Comparison of ENCODE assay signal across 1 cellular context in the genomic region with DNA sequence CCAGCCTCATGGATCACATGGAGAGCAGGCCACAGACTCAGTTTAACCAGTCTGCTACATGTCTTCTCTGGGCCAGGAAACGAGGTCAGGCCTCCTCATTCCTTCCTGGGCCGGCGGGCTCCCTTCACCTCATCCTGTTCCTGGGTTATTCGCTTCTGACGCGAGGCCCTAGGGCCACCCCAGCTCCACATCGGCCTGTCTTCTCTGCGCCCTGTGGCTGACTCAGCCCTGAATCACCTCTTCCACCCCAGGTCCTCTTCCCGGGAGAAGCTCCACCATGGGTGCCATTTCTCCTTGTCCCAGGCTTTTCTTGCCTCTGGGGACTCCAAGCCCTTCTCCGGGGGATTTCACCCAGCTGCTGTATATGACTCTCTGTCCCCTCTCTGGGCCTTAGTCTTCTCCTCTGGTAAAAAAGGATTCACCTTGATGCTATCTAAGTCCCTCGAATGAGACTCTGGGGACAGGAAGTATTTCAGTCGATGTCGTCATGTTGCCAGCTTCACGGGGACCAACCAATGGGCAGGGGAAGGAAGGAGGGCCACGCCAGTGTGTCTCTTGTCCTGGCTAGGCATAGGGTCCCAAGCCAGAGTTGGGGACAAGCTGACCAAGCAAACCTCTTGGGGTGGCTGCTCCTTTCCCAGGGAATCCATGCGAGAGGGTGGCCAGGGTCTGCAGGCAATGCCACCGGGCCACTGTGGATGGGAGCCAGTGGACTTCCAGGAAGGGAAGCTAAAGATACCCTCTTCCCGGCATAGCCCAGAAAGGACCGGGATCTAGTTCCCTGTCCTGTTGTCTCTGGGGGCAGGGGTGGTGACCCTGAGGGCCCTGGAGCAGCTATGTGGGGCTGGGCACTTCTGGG.
TF ChIP-seq lines count a peak whose summit lies in the region.

No MANE protein-coding gene starts in this region.

TF ChIP-seq in K562, 482 proteins besides CTCF, POLR2A, EP300 and RAD21 (continued from another document and continues in another):
- TF ChIP-seq, protein P1, sequence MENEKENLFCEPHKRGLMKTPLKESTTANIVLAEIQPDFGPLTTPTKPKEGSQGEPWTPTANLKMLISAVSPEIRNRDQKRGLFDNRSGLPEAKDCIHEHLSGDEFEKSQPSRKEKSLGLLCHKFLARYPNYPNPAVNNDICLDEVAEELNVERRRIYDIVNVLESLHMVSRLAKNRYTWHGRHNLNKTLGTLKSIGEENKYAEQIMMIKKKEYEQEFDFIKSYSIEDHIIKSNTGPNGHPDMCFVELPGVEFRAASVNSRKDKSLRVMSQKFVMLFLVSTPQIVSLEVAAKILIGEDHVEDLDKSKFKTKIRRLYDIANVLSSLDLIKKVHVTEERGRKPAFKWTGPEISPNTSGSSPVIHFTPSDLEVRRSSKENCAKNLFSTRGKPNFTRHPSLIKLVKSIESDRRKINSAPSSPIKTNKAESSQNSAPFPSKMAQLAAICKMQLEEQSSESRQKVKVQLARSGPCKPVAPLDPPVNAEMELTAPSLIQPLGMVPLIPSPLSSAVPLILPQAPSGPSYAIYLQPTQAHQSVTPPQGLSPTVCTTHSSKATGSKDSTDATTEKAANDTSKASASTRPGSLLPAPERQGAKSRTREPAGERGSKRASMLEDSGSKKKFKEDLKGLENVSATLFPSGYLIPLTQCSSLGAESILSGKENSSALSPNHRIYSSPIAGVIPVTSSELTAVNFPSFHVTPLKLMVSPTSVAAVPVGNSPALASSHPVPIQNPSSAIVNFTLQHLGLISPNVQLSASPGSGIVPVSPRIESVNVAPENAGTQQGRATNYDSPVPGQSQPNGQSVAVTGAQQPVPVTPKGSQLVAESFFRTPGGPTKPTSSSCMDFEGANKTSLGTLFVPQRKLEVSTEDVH (IDR thresholded peaks at IDR 0.05; ENCODE audit: low read depth, partially characterized antibody): no peak
- TF ChIP-seq NFXL1 (CRISPR knock-in tag; IDR thresholded peaks at IDR 0.05) (peak; percentile 62; the same call in 1 of the 2 replicates), GABPA (tag; conservative IDR thresholded peaks at IDR 0.05; ENCODE audit: low read depth) (peak; percentile 59), NR1H2 (CRISPR knock-in tag; IDR thresholded peaks at IDR 0.05) (no peak), ZNF41 (CRISPR knock-in tag; conservative IDR thresholded peaks at IDR 0.05) (peak; percentile 64; the same call in 1 of the 2 replicates), SMARCE1 (IDR thresholded peaks at IDR 0.05) (no peak), TCF7L2 (IDR thresholded peaks at IDR 0.05; ENCODE audit: low read depth, low read length) (no peak), SUPT5H (IDR thresholded peaks at IDR 0.05) (no peak), SMAD3 (CRISPR knock-in tag; conservative IDR thresholded peaks at IDR 0.05) (0 out of 2 replicates have a peak, but pooled peaks have one; percentile 74), BCOR (IDR thresholded peaks at IDR 0.05) (no peak), HDAC8 (tag; IDR thresholded peaks at IDR 0.05) (peak; percentile 84; the same call in 1 of the 2 replicates), SIN3A (IDR thresholded peaks at IDR 0.05; ENCODE audit: borderline replicate concordance in 2 of 2, control insufficient read depth in 1 of 2, low read depth in 2 of 2, low read length in 2 of 2) (no peak), ILK (tag; IDR thresholded peaks at IDR 0.05; ENCODE audit: borderline replicate concordance, low read depth) (no peak), LEF1 (IDR thresholded peaks at IDR 0.05) (no peak), TAL1 (IDR thresholded peaks at IDR 0.05) (no peak), TRIM24 (IDR thresholded peaks at IDR 0.05) (peak; percentile 22 to 64; a peak in 1 of 4 replicates), EGR1 (conservative IDR thresholded peaks at IDR 0.05) (no peak), FUS (optimal IDR thresholded peaks at IDR 0.05; ENCODE audit: low read depth, low read length) (no peak), ZBTB17 (CRISPR knock-in tag; IDR thresholded peaks at IDR 0.05) (peak; percentile 80), TAF15 (IDR thresholded peaks at IDR 0.05; ENCODE audit: low read depth, low read length) (no peak), TBL1XR1 (IDR thresholded peaks at IDR 0.05; ENCODE audit: low read length in 2 of 2) (no peak), HMG20A (CRISPR knock-in tag; conservative IDR thresholded peaks at IDR 0.05) (no peak), PHF8 (IDR thresholded peaks at IDR 0.05; ENCODE audit: borderline replicate concordance, low read length) (no peak), ZNF76 (CRISPR knock-in tag; IDR thresholded peaks at IDR 0.05; ENCODE audit: borderline replicate concordance) (peak; percentile 68; the same call in 1 of the 2 replicates), ZNF77 (CRISPR knock-in tag; IDR thresholded peaks at IDR 0.05) (no peak), MCM3 (IDR thresholded peaks at IDR 0.05) (no peak), PHF20 (IDR thresholded peaks at IDR 0.05; ENCODE audit: partially characterized antibody) (no peak), PHTF2 (CRISPR knock-in tag; IDR thresholded peaks at IDR 0.05) (no peak), DDX20 (tag; IDR thresholded peaks at IDR 0.05; ENCODE audit: low read depth) (0 out of 2 replicates have a peak, but pooled peaks have one; percentile 11), ERF (CRISPR knock-in tag; IDR thresholded peaks at IDR 0.05) (no peak), HDAC1 (IDR thresholded peaks at IDR 0.05) (no peak), ZSCAN32 (CRISPR knock-in tag; IDR thresholded peaks at IDR 0.05) (peak; percentile 83), ADNP (tag; IDR thresholded peaks at IDR 0.05) (no peak), ZNF311 (CRISPR knock-in tag; IDR thresholded peaks at IDR 0.05) (peak; percentile 74)
- TF ChIP-seq, protein P2, sequence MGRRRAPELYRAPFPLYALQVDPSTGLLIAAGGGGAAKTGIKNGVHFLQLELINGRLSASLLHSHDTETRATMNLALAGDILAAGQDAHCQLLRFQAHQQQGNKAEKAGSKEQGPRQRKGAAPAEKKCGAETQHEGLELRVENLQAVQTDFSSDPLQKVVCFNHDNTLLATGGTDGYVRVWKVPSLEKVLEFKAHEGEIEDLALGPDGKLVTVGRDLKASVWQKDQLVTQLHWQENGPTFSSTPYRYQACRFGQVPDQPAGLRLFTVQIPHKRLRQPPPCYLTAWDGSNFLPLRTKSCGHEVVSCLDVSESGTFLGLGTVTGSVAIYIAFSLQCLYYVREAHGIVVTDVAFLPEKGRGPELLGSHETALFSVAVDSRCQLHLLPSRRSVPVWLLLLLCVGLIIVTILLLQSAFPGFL (CRISPR knock-in tag; IDR thresholded peaks at IDR 0.05): no peak
- TF ChIP-seq, protein P3, sequence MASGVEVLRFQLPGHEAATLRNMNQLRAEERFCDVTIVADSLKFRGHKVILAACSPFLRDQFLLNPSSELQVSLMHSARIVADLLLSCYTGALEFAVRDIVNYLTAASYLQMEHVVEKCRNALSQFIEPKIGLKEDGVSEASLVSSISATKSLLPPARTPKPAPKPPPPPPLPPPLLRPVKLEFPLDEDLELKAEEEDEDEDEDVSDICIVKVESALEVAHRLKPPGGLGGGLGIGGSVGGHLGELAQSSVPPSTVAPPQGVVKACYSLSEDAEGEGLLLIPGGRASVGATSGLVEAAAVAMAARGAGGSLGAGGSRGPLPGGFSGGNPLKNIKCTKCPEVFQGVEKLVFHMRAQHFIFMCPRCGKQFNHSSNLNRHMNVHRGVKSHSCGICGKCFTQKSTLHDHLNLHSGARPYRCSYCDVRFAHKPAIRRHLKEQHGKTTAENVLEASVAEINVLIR (CRISPR knock-in tag; IDR thresholded peaks at IDR 0.05): 0 out of 2 replicates have a peak, but pooled peaks have one; percentile 15
- TF ChIP-seq, protein P4, sequence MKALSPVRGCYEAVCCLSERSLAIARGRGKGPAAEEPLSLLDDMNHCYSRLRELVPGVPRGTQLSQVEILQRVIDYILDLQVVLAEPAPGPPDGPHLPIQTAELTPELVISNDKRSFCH (CRISPR knock-in tag; IDR thresholded peaks at IDR 0.05): no peak
- TF ChIP-seq, protein P4 (tag; IDR thresholded peaks at IDR 0.05): no peak
- TF ChIP-seq, protein P5, sequence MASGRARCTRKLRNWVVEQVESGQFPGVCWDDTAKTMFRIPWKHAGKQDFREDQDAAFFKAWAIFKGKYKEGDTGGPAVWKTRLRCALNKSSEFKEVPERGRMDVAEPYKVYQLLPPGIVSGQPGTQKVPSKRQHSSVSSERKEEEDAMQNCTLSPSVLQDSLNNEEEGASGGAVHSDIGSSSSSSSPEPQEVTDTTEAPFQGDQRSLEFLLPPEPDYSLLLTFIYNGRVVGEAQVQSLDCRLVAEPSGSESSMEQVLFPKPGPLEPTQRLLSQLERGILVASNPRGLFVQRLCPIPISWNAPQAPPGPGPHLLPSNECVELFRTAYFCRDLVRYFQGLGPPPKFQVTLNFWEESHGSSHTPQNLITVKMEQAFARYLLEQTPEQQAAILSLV (tag; IDR thresholded peaks at IDR 0.05): no peak
- TF ChIP-seq, protein P6, sequence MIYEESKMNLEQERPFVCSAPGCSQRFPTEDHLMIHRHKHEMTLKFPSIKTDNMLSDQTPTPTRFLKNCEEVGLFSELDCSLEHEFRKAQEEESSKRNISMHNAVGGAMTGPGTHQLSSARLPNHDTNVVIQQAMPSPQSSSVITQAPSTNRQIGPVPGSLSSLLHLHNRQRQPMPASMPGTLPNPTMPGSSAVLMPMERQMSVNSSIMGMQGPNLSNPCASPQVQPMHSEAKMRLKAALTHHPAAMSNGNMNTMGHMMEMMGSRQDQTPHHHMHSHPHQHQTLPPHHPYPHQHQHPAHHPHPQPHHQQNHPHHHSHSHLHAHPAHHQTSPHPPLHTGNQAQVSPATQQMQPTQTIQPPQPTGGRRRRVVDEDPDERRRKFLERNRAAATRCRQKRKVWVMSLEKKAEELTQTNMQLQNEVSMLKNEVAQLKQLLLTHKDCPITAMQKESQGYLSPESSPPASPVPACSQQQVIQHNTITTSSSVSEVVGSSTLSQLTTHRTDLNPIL (CRISPR knock-in tag; IDR thresholded peaks at IDR 0.05): no peak
- TF ChIP-seq, protein P7, sequence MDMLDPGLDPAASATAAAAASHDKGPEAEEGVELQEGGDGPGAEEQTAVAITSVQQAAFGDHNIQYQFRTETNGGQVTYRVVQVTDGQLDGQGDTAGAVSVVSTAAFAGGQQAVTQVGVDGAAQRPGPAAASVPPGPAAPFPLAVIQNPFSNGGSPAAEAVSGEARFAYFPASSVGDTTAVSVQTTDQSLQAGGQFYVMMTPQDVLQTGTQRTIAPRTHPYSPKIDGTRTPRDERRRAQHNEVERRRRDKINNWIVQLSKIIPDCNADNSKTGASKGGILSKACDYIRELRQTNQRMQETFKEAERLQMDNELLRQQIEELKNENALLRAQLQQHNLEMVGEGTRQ (CRISPR knock-in tag; IDR thresholded peaks at IDR 0.05): no peak
- TF ChIP-seq, protein P8, sequence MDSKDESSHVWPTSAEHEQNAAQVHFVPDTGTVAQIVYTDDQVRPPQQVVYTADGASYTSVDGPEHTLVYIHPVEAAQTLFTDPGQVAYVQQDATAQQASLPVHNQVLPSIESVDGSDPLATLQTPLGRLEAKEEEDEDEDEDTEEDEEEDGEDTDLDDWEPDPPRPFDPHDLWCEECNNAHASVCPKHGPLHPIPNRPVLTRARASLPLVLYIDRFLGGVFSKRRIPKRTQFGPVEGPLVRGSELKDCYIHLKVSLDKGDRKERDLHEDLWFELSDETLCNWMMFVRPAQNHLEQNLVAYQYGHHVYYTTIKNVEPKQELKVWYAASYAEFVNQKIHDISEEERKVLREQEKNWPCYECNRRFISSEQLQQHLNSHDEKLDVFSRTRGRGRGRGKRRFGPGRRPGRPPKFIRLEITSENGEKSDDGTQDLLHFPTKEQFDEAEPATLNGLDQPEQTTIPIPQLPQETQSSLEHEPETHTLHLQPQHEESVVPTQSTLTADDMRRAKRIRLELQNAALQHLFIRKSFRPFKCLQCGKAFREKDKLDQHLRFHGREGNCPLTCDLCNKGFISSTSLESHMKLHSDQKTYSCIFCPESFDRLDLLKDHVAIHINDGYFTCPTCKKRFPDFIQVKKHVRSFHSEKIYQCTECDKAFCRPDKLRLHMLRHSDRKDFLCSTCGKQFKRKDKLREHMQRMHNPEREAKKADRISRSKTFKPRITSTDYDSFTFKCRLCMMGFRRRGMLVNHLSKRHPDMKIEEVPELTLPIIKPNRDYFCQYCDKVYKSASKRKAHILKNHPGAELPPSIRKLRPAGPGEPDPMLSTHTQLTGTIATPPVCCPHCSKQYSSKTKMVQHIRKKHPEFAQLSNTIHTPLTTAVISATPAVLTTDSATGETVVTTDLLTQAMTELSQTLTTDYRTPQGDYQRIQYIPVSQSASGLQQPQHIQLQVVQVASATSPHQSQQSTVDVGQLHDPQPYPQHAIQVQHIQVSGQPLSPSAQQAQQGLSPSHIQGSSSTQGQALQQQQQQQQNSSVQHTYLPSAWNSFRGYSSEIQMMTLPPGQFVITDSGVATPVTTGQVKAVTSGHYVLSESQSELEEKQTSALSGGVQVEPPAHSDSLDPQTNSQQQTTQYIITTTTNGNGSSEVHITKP (IDR thresholded peaks at IDR 0.05; ENCODE audit: partially characterized antibody): no peak
- TF ChIP-seq, protein P9, sequence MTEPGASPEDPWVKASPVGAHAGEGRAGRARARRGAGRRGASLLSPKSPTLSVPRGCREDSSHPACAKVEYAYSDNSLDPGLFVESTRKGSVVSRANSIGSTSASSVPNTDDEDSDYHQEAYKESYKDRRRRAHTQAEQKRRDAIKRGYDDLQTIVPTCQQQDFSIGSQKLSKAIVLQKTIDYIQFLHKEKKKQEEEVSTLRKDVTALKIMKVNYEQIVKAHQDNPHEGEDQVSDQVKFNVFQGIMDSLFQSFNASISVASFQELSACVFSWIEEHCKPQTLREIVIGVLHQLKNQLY (CRISPR knock-in tag; conservative IDR thresholded peaks at IDR 0.05): no peak
- TF ChIP-seq, protein P10, sequence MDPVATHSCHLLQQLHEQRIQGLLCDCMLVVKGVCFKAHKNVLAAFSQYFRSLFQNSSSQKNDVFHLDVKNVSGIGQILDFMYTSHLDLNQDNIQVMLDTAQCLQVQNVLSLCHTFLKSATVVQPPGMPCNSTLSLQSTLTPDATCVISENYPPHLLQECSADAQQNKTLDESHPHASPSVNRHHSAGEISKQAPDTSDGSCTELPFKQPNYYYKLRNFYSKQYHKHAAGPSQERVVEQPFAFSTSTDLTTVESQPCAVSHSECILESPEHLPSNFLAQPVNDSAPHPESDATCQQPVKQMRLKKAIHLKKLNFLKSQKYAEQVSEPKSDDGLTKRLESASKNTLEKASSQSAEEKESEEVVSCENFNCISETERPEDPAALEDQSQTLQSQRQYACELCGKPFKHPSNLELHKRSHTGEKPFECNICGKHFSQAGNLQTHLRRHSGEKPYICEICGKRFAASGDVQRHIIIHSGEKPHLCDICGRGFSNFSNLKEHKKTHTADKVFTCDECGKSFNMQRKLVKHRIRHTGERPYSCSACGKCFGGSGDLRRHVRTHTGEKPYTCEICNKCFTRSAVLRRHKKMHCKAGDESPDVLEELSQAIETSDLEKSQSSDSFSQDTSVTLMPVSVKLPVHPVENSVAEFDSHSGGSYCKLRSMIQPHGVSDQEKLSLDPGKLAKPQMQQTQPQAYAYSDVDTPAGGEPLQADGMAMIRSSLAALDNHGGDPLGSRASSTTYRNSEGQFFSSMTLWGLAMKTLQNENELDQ (CRISPR knock-in tag; IDR thresholded peaks at IDR 0.05; ENCODE audit: borderline replicate concordance): no peak
- TF ChIP-seq, protein P11, sequence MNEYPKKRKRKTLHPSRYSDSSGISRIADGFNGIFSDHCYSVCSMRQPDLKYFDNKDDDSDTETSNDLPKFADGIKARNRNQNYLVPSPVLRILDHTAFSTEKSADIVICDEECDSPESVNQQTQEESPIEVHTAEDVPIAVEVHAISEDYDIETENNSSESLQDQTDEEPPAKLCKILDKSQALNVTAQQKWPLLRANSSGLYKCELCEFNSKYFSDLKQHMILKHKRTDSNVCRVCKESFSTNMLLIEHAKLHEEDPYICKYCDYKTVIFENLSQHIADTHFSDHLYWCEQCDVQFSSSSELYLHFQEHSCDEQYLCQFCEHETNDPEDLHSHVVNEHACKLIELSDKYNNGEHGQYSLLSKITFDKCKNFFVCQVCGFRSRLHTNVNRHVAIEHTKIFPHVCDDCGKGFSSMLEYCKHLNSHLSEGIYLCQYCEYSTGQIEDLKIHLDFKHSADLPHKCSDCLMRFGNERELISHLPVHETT (CRISPR knock-in tag; conservative IDR thresholded peaks at IDR 0.05 in 1 of 2, IDR thresholded peaks at IDR 0.05 in 1 of 2): no peak; a peak in 1 of 4 replicates
